Comparison of ENCODE assay signal across 8 cellular contexts in genomic region chr10:99917963-99918825, GRCh38.
DNase-seq lines count a peak whose midpoint lies in the region; ATAC-seq and TF ChIP-seq lines count a peak whose summit lies in the region.

No MANE protein-coding gene starts in this region.

- 16% methylated on average over 10 of the region's 10 CpGs for WGBS in liver
- WGBS in testis, 2 donors: 25 to 30% methylated on average over 10 of the region's 10 CpGs

- H3K4me3 ChIP-seq in LNCaP clone FGC (ENCODE audit: low read depth, low read length): peak overlapping the region; percentile 25
- peak overlapping the region; percentile 12 to 28 for H3K4me3 ChIP-seq in duodenal mucosa (ENCODE audit: low read depth in 1 of 2, low read length in 2 of 2)
- H3K4me3 ChIP-seq in liver (ENCODE audit: low read depth in 1 of 3, low read length in 3 of 3): peak overlapping the region in 2 of 3 donors; percentile 49 to 52
- no peak overlapping the region for H3K4me3 ChIP-seq in testis

- H3K27ac ChIP-seq in duodenal mucosa (ENCODE audit: low read depth, low read length) (no peak overlapping the region), liver (ENCODE audit: low read depth in 1 of 2, low read length in 2 of 2) (peak overlapping the region; percentile 17 to 85), testis (peak overlapping the region in 1 of 2 donors; percentile 41)

- ATAC-seq in HG03520 (IDR thresholded peaks at IDR 0.05; ENCODE audit: unreplicated experiment): no peak
- no peak for ATAC-seq in GM18502 (IDR thresholded peaks at IDR 0.05; ENCODE audit: poor library complexity, unreplicated experiment)

- H3K4me1 ChIP-seq in duodenal mucosa (ENCODE audit: control insufficient read depth in 1 of 2, insufficient read depth in 2 of 2, low read length in 2 of 2) (peaks cover 38 to 47% of the 10 kb centered on the region in 2 donors), liver (ENCODE audit: control insufficient read depth in 4 of 4, insufficient read depth in 4 of 4, low read length in 3 of 4) (peaks cover 4 to 24% (median 11%) of the 10 kb centered on the region in 4 donors), testis (no peaks in the 10 kb centered on the region)

- DNase-seq in LNCaP clone FGC (ENCODE audit: low read depth) (no peak), testis (peak; percentile 54), LoVo (ENCODE audit: low spot score) (no peak)
- DNase-seq in activated CD4-positive, alpha-beta T cell treated with anti-CD3 and anti-CD28 coated beads, Interleukin-2, amount 10 ng/mL, durations not matched to agents 24 days and 14 days: no peak

- H3K9me3 ChIP-seq in duodenal mucosa (ENCODE audit: control insufficient read depth in 1 of 2, low read length in 2 of 2) (no peaks in the 10 kb centered on the region), liver (ENCODE audit: control insufficient read depth in 4 of 4, low read length in 3 of 4) (no peaks in the 10 kb centered on the region), testis (no peaks in the 10 kb centered on the region)

- H3K4me1 Mint-ChIP-seq in activated CD4-positive, alpha-beta T cell treated with anti-CD3 and anti-CD28 coated beads, Interleukin-2, amount 10 ng/mL, durations not matched to agents 24 days and 14 days: peaks cover 3% of the 10 kb centered on the region

- no peaks in the 10 kb centered on the region for H3K27me3 ChIP-seq in duodenal mucosa (ENCODE audit: control insufficient read depth in 1 of 2, insufficient read depth in 2 of 2, low read length in 2 of 2)
- H3K27me3 ChIP-seq in liver (ENCODE audit: control insufficient read depth in 4 of 4, insufficient read depth in 4 of 4, low read length in 3 of 4): no peaks in the 10 kb centered on the region
- H3K27me3 ChIP-seq in testis: no peaks in the 10 kb centered on the region

- no peak overlapping the region for H3K4me3 Mint-ChIP-seq in activated CD4-positive, alpha-beta T cell treated with anti-CD3 and anti-CD28 coated beads, Interleukin-2, amount 10 ng/mL, durations not matched to agents 24 days and 14 days

- no peaks in the 10 kb centered on the region for H3K36me3 Mint-ChIP-seq in activated CD4-positive, alpha-beta T cell treated with anti-CD3 and anti-CD28 coated beads, Interleukin-2, amount 10 ng/mL, durations not matched to agents 24 days and 14 days (ENCODE audit: low read depth)

- no peak overlapping the region for H3K9ac ChIP-seq in duodenal mucosa (ENCODE audit: low read depth in 1 of 2, low read length in 2 of 2)
- peak overlapping the region in 1 of 2 donors; percentile 77 for H3K9ac ChIP-seq in liver (ENCODE audit: low read depth in 1 of 2, low read length in 2 of 2)

- intact Hi-C loops in testis (cut with DNase I; ENCODE audit: low total_unique reads): no loop called here
- intact Hi-C loops in activated CD4-positive, alpha-beta T cell treated with anti-CD3 and anti-CD28 coated beads, Interleukin-2, amount 10 ng/mL, durations not matched to agents 24 days and 14 days (cut with micrococcal nuclease): no loop called here

- H3K36me3 ChIP-seq in duodenal mucosa (ENCODE audit: control insufficient read depth in 1 of 2, insufficient read depth in 2 of 2, low read length in 2 of 2): peaks cover 0 to 5% of the 10 kb centered on the region in 2 donors
- H3K36me3 ChIP-seq in liver (ENCODE audit: control insufficient read depth in 4 of 4, insufficient read depth in 3 of 4, low read depth in 1 of 4, low read length in 3 of 4): no peaks in the 10 kb centered on the region
- H3K36me3 ChIP-seq in testis (ENCODE audit: low read depth, missing control alignments): no peaks in the 10 kb centered on the region

- H3K9me3 Mint-ChIP-seq in activated CD4-positive, alpha-beta T cell treated with anti-CD3 and anti-CD28 coated beads, Interleukin-2, amount 10 ng/mL, durations not matched to agents 24 days and 14 days: no peaks in the 10 kb centered on the region

- no peaks in the 10 kb centered on the region for H3K27me3 Mint-ChIP-seq in activated CD4-positive, alpha-beta T cell treated with anti-CD3 and anti-CD28 coated beads, Interleukin-2, amount 10 ng/mL, durations not matched to agents 24 days and 14 days

- peak; percentile 2 to 24 for TF ChIP-seq RAD21 in liver (IDR thresholded peaks at IDR 0.05)

- H3K27ac Mint-ChIP-seq in activated CD4-positive, alpha-beta T cell treated with anti-CD3 and anti-CD28 coated beads, Interleukin-2, amount 10 ng/mL, durations not matched to agents 24 days and 14 days: no peak overlapping the region

- no peak for TF ChIP-seq CTCF in LNCaP clone FGC (IDR thresholded peaks at IDR 0.05; ENCODE audit: control insufficient read depth, extremely low read depth, insufficient read depth)
- TF ChIP-seq CTCF in liver (IDR thresholded peaks at IDR 0.05; ENCODE audit: low read depth, low read length, missing input control): no peak
- no peak for TF ChIP-seq CTCF in testis (IDR thresholded peaks at IDR 0.05)

- no peak for TF ChIP-seq POLR2A in testis (IDR thresholded peaks at IDR 0.05)

TF ChIP-seq in liver, 16 proteins besides CTCF, POLR2A, EP300 and RAD21:
- no peak for TF ChIP-seq EGR1 (IDR thresholded peaks at IDR 0.05; ENCODE audit: low read depth in 2 of 2)
- peak; percentile 15 for TF ChIP-seq SP1 (IDR thresholded peaks at IDR 0.05)
- TF ChIP-seq HNF4A (conservative IDR thresholded peaks at IDR 0.05): no peak
- TF ChIP-seq YY1 (IDR thresholded peaks at IDR 0.05): peak; percentile 93
- peak; percentile 9 for TF ChIP-seq ATF3 (IDR thresholded peaks at IDR 0.05)
- no peak for TF ChIP-seq RXRA (IDR thresholded peaks at IDR 0.05)
- TF ChIP-seq TAF1 (conservative IDR thresholded peaks at IDR 0.05): no peak
- TF ChIP-seq MAX (IDR thresholded peaks at IDR 0.05): no peak
- TF ChIP-seq GABPA (IDR thresholded peaks at IDR 0.05 in 1 of 2, conservative IDR thresholded peaks at IDR 0.05 in 1 of 2): no peak
- no peak for TF ChIP-seq ZBTB33 (IDR thresholded peaks at IDR 0.05)

Comparison
In these comparisons a context has a peak if more than half of its experiments do, and no peak if none do; other contexts are left out.
1. H3K4me3 ChIP-seq: peak in LNCaP clone FGC (single experiment), duodenal mucosa (2 of 2) and liver (2 of 3); none in testis (0 of 2).